ENCODE assay signal across 9 cellular contexts in the genomic region with DNA sequence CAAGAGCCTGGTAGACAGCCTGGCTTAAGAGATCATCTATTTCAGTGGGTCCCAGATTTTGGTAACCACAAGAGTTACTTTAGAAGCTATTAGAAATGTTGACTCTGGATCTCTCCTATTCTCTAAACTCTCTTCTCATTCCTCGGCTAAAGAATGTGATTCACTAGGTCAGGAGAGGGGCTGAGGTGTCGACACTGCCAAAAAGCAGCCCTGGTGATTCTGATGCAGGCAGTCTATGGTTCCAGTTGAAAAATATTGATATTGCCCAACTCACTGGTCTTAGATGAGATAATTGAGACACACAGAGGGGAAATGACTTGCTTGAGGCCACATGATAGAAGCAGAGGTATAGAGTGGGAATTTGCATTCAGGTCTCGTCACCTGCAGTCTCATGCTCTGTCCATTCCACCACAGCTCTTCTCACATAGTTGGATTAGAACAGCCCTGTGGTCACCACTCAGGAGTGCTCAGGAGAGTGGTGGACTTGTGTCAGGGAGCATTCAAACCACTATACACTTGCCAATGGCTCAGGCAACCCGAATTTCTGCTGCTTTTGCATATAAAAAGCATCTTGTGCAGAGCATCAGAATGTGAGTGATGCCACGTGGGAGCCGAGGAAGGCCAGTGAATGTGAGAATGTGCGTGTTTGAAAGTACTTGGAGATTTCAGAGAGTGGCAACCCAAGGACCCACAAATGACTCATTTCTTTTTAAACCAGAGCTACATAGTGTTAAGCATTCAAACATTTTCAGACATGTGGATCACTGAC.
DNase-seq lines count a peak whose midpoint lies in the region; ATAC-seq and TF ChIP-seq lines count a peak whose summit lies in the region.
"Had no signal": no experiment of that assay in that cellular context is flagged by ENCODE, and none has a peak within 500 bp of the region (broad histone marks: within the 10 kb centered on the region; RNA-seq: fewer than 3 reads in every experiment).

No MANE protein-coding gene starts in this region.

- H3K36me3 Mint-ChIP-seq in endothelial cell (ENCODE audit: low read depth, unreplicated experiment) = peaks cover 6% of the 10 kb centered on the region

- no peak for ATAC-seq in heart left ventricle
- ATAC-seq in HG02623 (IDR thresholded peaks at IDR 0.05; ENCODE audit: unreplicated experiment) = no peak

- H3K36me3 ChIP-seq in OCI-LY7 (ENCODE audit: insufficient read depth, low read length) (no peaks in the 10 kb centered on the region; the same call in 1 of the 2 replicates), heart left ventricle (no peaks in the 10 kb centered on the region), Peyer's patch (no peaks in the 10 kb centered on the region)

- no peaks in the 10 kb centered on the region for H3K9me3 Mint-ChIP-seq in endothelial cell (ENCODE audit: unreplicated experiment)

- H4K20me1 ChIP-seq in OCI-LY7 (ENCODE audit: insufficient read depth, low read length) = no peaks in the 10 kb centered on the region

- peaks cover 3% of the 10 kb centered on the region for H3K4me1 Mint-ChIP-seq in endothelial cell (ENCODE audit: unreplicated experiment)

- no peaks in the 10 kb centered on the region for H3K79me2 ChIP-seq in OCI-LY7 (ENCODE audit: insufficient read depth, low read depth, low read length)

- peaks cover 1% of the 10 kb centered on the region for H3K27me3 Mint-ChIP-seq in endothelial cell (ENCODE audit: unreplicated experiment)

- H3K4me1 ChIP-seq in OCI-LY7 (ENCODE audit: insufficient read depth, low read length, poor library complexity, severe bottlenecking) = peaks cover 31% of the 10 kb centered on the region
- H3K4me1 ChIP-seq in heart left ventricle = peaks cover 0 to 24% (median 0%) of the 10 kb centered on the region in 12 donors
- H3K4me1 ChIP-seq in Peyer's patch = no peaks in the 10 kb centered on the region

- no peak for TF ChIP-seq CTCF in OCI-LY7 (conservative IDR thresholded peaks at IDR 0.05; ENCODE audit: low read length)
- no peak for TF ChIP-seq CTCF in endothelial cell (IDR thresholded peaks at IDR 0.05; ENCODE audit: unreplicated experiment)
- no peak for TF ChIP-seq CTCF in heart left ventricle (IDR thresholded peaks at IDR 0.05)
- TF ChIP-seq CTCF in Peyer's patch (IDR thresholded peaks at IDR 0.05) = no peak

- DNase-seq in Daoy (ENCODE audit: low read depth) (peak; percentile 82), OCI-LY7 (ENCODE audit: low spot score) (no peak), amniotic epithelial cell (ENCODE audit: low read depth) (peak; percentile 93), skeletal muscle cell (ENCODE audit: low read depth) (peak; percentile 79), endothelial cell (ENCODE audit: low spot score) (no peak), heart left ventricle (no peak), Peyer's patch (no peak)
- DNase-seq: Right ventricle myocardium superior had no signal

- no peaks in the 10 kb centered on the region for H3K27me3 ChIP-seq in heart left ventricle
- no peaks in the 10 kb centered on the region for H3K27me3 ChIP-seq in Peyer's patch

- H3K27ac ChIP-seq in OCI-LY7 (ENCODE audit: low read depth, low read length, poor library complexity, severe bottlenecking) = no peak overlapping the region
- H3K27ac ChIP-seq in heart left ventricle = no peak overlapping the region
- H3K27ac ChIP-seq in Peyer's patch = no peak overlapping the region

- CTCF ChIA-PET in OCI-LY7 (lab: Charles Lee; ENCODE audit: unreplicated experiment) = interaction anchor here (0.6 kb wide), 1 partner anchor 221 kb away, joined by 3 read pairs; no protein-coding TSS in a partner anchor

- intact Hi-C loops in OCI-LY7 (cut with micrococcal nuclease; ENCODE audit: unreplicated experiment) (no loop called here), heart left ventricle (cut with DNase I) (loop anchor here in 1 of 10 donors (10.0 kb wide), 1 partner anchor 98 kb away; a partner anchor contains a TSS)

- 0 out of 2 replicates have a peak overlapping the region, but pooled peaks have one; percentile 9 for H2AFZ ChIP-seq in OCI-LY7 (ENCODE audit: low read length)

- BruUV-seq in OCI-LY7 (replicated peaks; lab: Mats Ljungman, UMichigan) = no TSS peak

- peaks cover 8% of the 10 kb centered on the region; the same call in 1 of the 2 replicates for H3K9me3 ChIP-seq in OCI-LY7 (ENCODE audit: low read length)
- peaks cover 0 to 36% (median 5%) of the 10 kb centered on the region in 12 donors for H3K9me3 ChIP-seq in heart left ventricle
- H3K9me3 ChIP-seq in Peyer's patch = no peaks in the 10 kb centered on the region

- no peak overlapping the region for H3K4me3 Mint-ChIP-seq in endothelial cell (ENCODE audit: unreplicated experiment)

- no peak overlapping the region for H3K4me2 ChIP-seq in OCI-LY7 (ENCODE audit: low read length)

- POLR2A ChIA-PET in OCI-LY7 (lab: Charles Lee) = interaction anchor here (0.7 kb wide), 1 partner anchor 101 kb away, joined by 4 read pairs; no protein-coding TSS in a partner anchor

- H3K9me2 ChIP-seq in OCI-LY7 (ENCODE audit: insufficient read depth, low read length) = no peaks in the 10 kb centered on the region

- TF ChIP-seq POLR2A in heart left ventricle (IDR thresholded peaks at IDR 0.05) (no peak), Peyer's patch (IDR thresholded peaks at IDR 0.05) (no peak)

- WGBS in heart left ventricle, 4 donors = 83 to 88% (median 84%) methylated on average over 7 of the region's 7 CpGs

- no peak overlapping the region for H3K4me3 ChIP-seq in OCI-LY7 (ENCODE audit: low read depth, low read length, poor library complexity, severe bottlenecking)
- no peak overlapping the region for H3K4me3 ChIP-seq in skeletal muscle cell (ENCODE audit: low read depth, low read length)
- H3K4me3 ChIP-seq in heart left ventricle = no peak overlapping the region
- no peak overlapping the region for H3K4me3 ChIP-seq in Peyer's patch

- no peak overlapping the region for H3K27ac Mint-ChIP-seq in endothelial cell (ENCODE audit: unreplicated experiment)

Comparison
In these comparisons a context has a peak if more than half of its experiments do, and no peak if none do; other contexts are left out.
1. DNase-seq: peak in Daoy (single experiment), amniotic epithelial cell (single experiment) and skeletal muscle cell (single experiment); none in OCI-LY7 (single experiment), endothelial cell (single experiment), heart left ventricle (0 of 5) and Peyer's patch (0 of 3).